In genomic region chr17:44039829-44040635, GRCh38 we compare ENCODE assay signal across 14 cellular contexts. TPM values are rescaled to one million over a fixed set of nuclear protein-coding genes. Genes with fewer than 3 reads are reported as not detected.
DNase-seq lines count a peak whose midpoint lies in the region; ATAC-seq and TF ChIP-seq lines count a peak whose summit lies in the region.
"Had no signal": no experiment of that assay in that cellular context is flagged by ENCODE, and none has a peak within 500 bp of the region (broad histone marks: within the 10 kb centered on the region; RNA-seq: fewer than 3 reads in every experiment).

No MANE protein-coding gene starts in this region.

- H3K36me3 ChIP-seq in osteoblast (ENCODE audit: insufficient read depth, low read length): peaks cover 24% of the 10 kb centered on the region
- H3K36me3 ChIP-seq in Peyer's patch: peaks cover 0 to 38% (median 0%) of the 10 kb centered on the region in 3 donors

- TF ChIP-seq CTCF in osteoblast (IDR thresholded peaks at IDR 0.05; ENCODE audit: extremely low read depth, low read depth, low read length) (no peak), Peyer's patch (IDR thresholded peaks at IDR 0.05) (no peak)

- POLR2A ChIA-PET in activated CD4-positive, alpha-beta memory T cell treated with anti-CD3 and anti-CD28 coated beads, Interleukin-2, amount 10 ng/mL, durations not matched to agents 7 days and 5 days (lab: Charles Lee): interaction anchor here (0.8 kb wide), 2 partner anchors 10 to 26 kb away, joined by 3 read pairs; partner anchors contain the start of gene LSM12

- H3K9me3 ChIP-seq in osteoblast (ENCODE audit: low read depth, low read length) (no peaks in the 10 kb centered on the region), Peyer's patch (no peaks in the 10 kb centered on the region)
- H3K9me3 ChIP-seq: BLaER1 had no signal

- no peaks in the 10 kb centered on the region for H3K27me3 Mint-ChIP-seq in activated CD4-positive, alpha-beta memory T cell treated with anti-CD3 and anti-CD28 coated beads, Interleukin-2, amount 10 ng/mL, durations not matched to agents 7 days and 5 days

- H4K20me1 ChIP-seq in osteoblast (ENCODE audit: insufficient read depth, low read length): peaks cover 42% of the 10 kb centered on the region

- CTCF ChIA-PET in activated CD4-positive, alpha-beta memory T cell treated with anti-CD3 and anti-CD28 coated beads, Interleukin-2, amount 10 ng/mL, durations not matched to agents 7 days and 5 days (lab: Charles Lee): interaction anchor here (0.7 to 2.1 kb wide), 7 partner anchors 28 to 160 kb away, joined by 3 to 5 read pairs (median 3); partner anchors contain the start of gene PPY

- peak; percentile 22 for DNase-seq in GM03348 (ENCODE audit: low spot score)
- no peak for DNase-seq in activated CD4-positive, alpha-beta memory T cell treated with anti-CD3 and anti-CD28 coated beads, Interleukin-2, amount 10 ng/mL, durations not matched to agents 7 days and 5 days
- peak; percentile 12 for DNase-seq in fibroblast of peridontal ligament (ENCODE audit: extremely low read depth)
- peak; percentile 72 for DNase-seq in osteoblast (ENCODE audit: insufficient read length, low spot score, missing footprints)
- no peak for DNase-seq in Peyer's patch
- DNase-seq in medulla oblongata (ENCODE audit: extremely low spot score): no peak
- no peak for DNase-seq in NCI-H1417 (lab: John Stamatoyannopoulos, UW)
- DNase-seq: activated CD4-positive, CD25-positive, alpha-beta regulatory T cell treated with anti-CD3 and anti-CD28 coated beads, Interleukin-2, amount 50 U/mL, for 72 hours; activated naive CD4-positive, alpha-beta T cell treated with anti-CD3 and anti-CD28 coated beads for 36 hours; dorsolateral prefrontal cortex; GDM1; NCI-H774 had no signal

- H3K4me1 ChIP-seq in osteoblast (ENCODE audit: insufficient read depth, low read length): peaks cover 24% of the 10 kb centered on the region
- H3K4me1 ChIP-seq in Peyer's patch: peaks cover 0 to 20% (median 0%) of the 10 kb centered on the region in 4 donors

- H3K27me3 ChIP-seq in osteoblast (ENCODE audit: insufficient read depth, low read length) (no peaks in the 10 kb centered on the region), Peyer's patch (no peaks in the 10 kb centered on the region)
- H3K27me3 ChIP-seq: BLaER1, dorsolateral prefrontal cortex had no signal

- peaks cover 49% of the 10 kb centered on the region for H3K79me2 ChIP-seq in osteoblast (ENCODE audit: insufficient read depth, low read length)

- H3K4me2 ChIP-seq in osteoblast (ENCODE audit: insufficient read depth, low read length): no peak overlapping the region
- H3K4me2 ChIP-seq: BLaER1 had no signal

- peak overlapping the region; percentile 9 for H3K4me3 Mint-ChIP-seq in activated CD4-positive, alpha-beta memory T cell treated with anti-CD3 and anti-CD28 coated beads, Interleukin-2, amount 10 ng/mL, durations not matched to agents 7 days and 5 days
- H3K4me3 Mint-ChIP-seq: activated naive CD4-positive, alpha-beta T cell treated with anti-CD3 and anti-CD28 coated beads for 36 hours had no signal

- no peak overlapping the region for H2AFZ ChIP-seq in osteoblast (ENCODE audit: low read length)

- peak overlapping the region; percentile 55 for H3K27ac Mint-ChIP-seq in activated CD4-positive, alpha-beta memory T cell treated with anti-CD3 and anti-CD28 coated beads, Interleukin-2, amount 10 ng/mL, durations not matched to agents 7 days and 5 days
- H3K27ac Mint-ChIP-seq: activated naive CD4-positive, alpha-beta T cell treated with anti-CD3 and anti-CD28 coated beads for 36 hours had no signal

- no peaks in the 10 kb centered on the region for H3K9me3 Mint-ChIP-seq in activated CD4-positive, alpha-beta memory T cell treated with anti-CD3 and anti-CD28 coated beads, Interleukin-2, amount 10 ng/mL, durations not matched to agents 7 days and 5 days
- H3K9me3 Mint-ChIP-seq: activated naive CD4-positive, alpha-beta T cell treated with anti-CD3 and anti-CD28 coated beads for 36 hours had no signal

- H3K4me1 Mint-ChIP-seq in activated CD4-positive, alpha-beta memory T cell treated with anti-CD3 and anti-CD28 coated beads, Interleukin-2, amount 10 ng/mL, durations not matched to agents 7 days and 5 days: peaks cover 32% of the 10 kb centered on the region

- H3K4me3 ChIP-seq in osteoblast (ENCODE audit: insufficient read depth, low read length): no peak overlapping the region
- H3K4me3 ChIP-seq in Peyer's patch: no peak overlapping the region
- H3K4me3 ChIP-seq: BLaER1, dorsolateral prefrontal cortex had no signal

- no peak for ATAC-seq in HG02885 (IDR thresholded peaks at IDR 0.05; ENCODE audit: poor library complexity, unreplicated experiment)

- peak overlapping the region; percentile 13 for H3K27ac ChIP-seq in osteoblast (ENCODE audit: low read depth, low read length)
- H3K27ac ChIP-seq in Peyer's patch: peak overlapping the region in 1 of 4 donors; percentile 40
- H3K27ac ChIP-seq: BLaER1 had no signal

- peaks cover 40% of the 10 kb centered on the region for H3K36me3 Mint-ChIP-seq in activated CD4-positive, alpha-beta memory T cell treated with anti-CD3 and anti-CD28 coated beads, Interleukin-2, amount 10 ng/mL, durations not matched to agents 7 days and 5 days (ENCODE audit: low read depth)

- TF ChIP-seq POLR2A in Peyer's patch (IDR thresholded peaks at IDR 0.05): no peak

RNA-seq across cellular contexts. Expression of gene TMEM101, which starts 25.3 kb away (rescaled TPM):
- 10 to 100 TPM; 32.2 to 35.5 TPM for total RNA-seq in activated CD4-positive, alpha-beta memory T cell treated with anti-CD3 and anti-CD28 coated beads, Interleukin-2, amount 10 ng/mL, durations not matched to agents 7 days and 5 days
- total RNA-seq in osteoblast (41.3 and 47.8 TPM in 2 replicates), Peyer's patch (10 to 100 TPM in 3 of 4 donors, 1 to 10 TPM in 1; 8.3 to 20.9 (median 17.5) TPM)

RNA-seq across cellular contexts. Expression of gene LSM12, which starts 26.4 kb away (rescaled TPM):
- 10 to 100 TPM; 61.1 to 62.8 TPM for total RNA-seq in activated CD4-positive, alpha-beta memory T cell treated with anti-CD3 and anti-CD28 coated beads, Interleukin-2, amount 10 ng/mL, durations not matched to agents 7 days and 5 days
- total RNA-seq in osteoblast (59.0 and 65.4 TPM in 2 replicates), Peyer's patch (10 to 100 TPM; 10.7 to 28.4 (median 26.1) TPM)

RNA-seq across cellular contexts. Expression of gene G6PC3, which starts 30.5 kb away (rescaled TPM):
- 10 to 100 TPM; 19.3 to 19.9 TPM for total RNA-seq in activated CD4-positive, alpha-beta memory T cell treated with anti-CD3 and anti-CD28 coated beads, Interleukin-2, amount 10 ng/mL, durations not matched to agents 7 days and 5 days
- total RNA-seq in osteoblast (19.7 and 23.5 TPM in 2 replicates), Peyer's patch (10 to 100 TPM in 3 of 4 donors, 1 to 10 TPM in 1; 8.3 to 48.9 (median 33.8) TPM)

RNA-seq across cellular contexts. Expression of gene NAGS, which starts 35.6 kb away (rescaled TPM):
- total RNA-seq in activated CD4-positive, alpha-beta memory T cell treated with anti-CD3 and anti-CD28 coated beads, Interleukin-2, amount 10 ng/mL, durations not matched to agents 7 days and 5 days: 1 to 10 TPM; 1.5 TPM
- total RNA-seq in osteoblast (0.36 and 0.59 TPM in 2 replicates), Peyer's patch (10 to 100 TPM in 3 of 4 donors, 1 to 10 TPM in 1; 8.3 to 74.1 (median 57.3) TPM)

Comparison
In these comparisons a context has a peak if more than half of its experiments do, and no peak if none do; other contexts are left out.
1. DNase-seq: peak in GM03348 (single experiment), fibroblast of peridontal ligament (single experiment) and osteoblast (single experiment); none in activated CD4-positive, alpha-beta memory T cell treated with anti-CD3 and anti-CD28 coated beads, Interleukin-2, amount 10 ng/mL, durations not matched to agents 7 days and 5 days (single experiment), Peyer's patch (0 of 3), medulla oblongata (single experiment) and NCI-H1417 (0 of 3).